Comparison of ENCODE assay signal across 20 cellular contexts in genomic region chr4:181966084-181966483, GRCh38.
A peak's percentile ranks its signal among the peaks of the same experiment; 100 is the strongest.
DNase-seq lines count a peak whose midpoint lies in the region; ATAC-seq and TF ChIP-seq lines count a peak whose summit lies in the region.
"Had no signal": no experiment of that assay in that cellular context is flagged by ENCODE, and none has a peak within 500 bp of the region (broad histone marks: within the 10 kb centered on the region; RNA-seq: fewer than 3 reads in every experiment).

No MANE protein-coding gene starts in this region.

- intact Hi-C loops in CD4-positive, alpha-beta memory T cell (cut with micrococcal nuclease): no loop called here

- no peaks in the 10 kb centered on the region for H3K4me1 Mint-ChIP-seq in CD4-positive, alpha-beta memory T cell
- H3K4me1 Mint-ChIP-seq: activated naive CD8-positive, alpha-beta T cell treated with anti-CD3 and anti-CD28 coated beads for 36 hours had no signal

- no peak overlapping the region for H3K4me3 ChIP-seq in CD4-positive, alpha-beta memory T cell (ENCODE audit: low read length in 2 of 2)
- H3K4me3 ChIP-seq: prostate gland had no signal

- peaks cover 0 to 9% (median 2%) of the 10 kb centered on the region in 8 donors for H3K9me3 Mint-ChIP-seq in CD4-positive, alpha-beta memory T cell
- H3K9me3 Mint-ChIP-seq: activated naive CD8-positive, alpha-beta T cell treated with anti-CD3 and anti-CD28 coated beads for 36 hours had no signal

- H3K27ac Mint-ChIP-seq in CD4-positive, alpha-beta memory T cell: no peak overlapping the region
- H3K27ac Mint-ChIP-seq: activated naive CD8-positive, alpha-beta T cell treated with anti-CD3 and anti-CD28 coated beads for 36 hours; B cell had no signal

- TF ChIP-seq CTCF in GM13976 (IDR thresholded peaks at IDR 0.05; ENCODE audit: borderline replicate concordance, control extremely low read depth, extremely low read depth, insufficient read depth, missing control alignments): no peak

- no peaks in the 10 kb centered on the region for H3K36me3 ChIP-seq in CD4-positive, alpha-beta memory T cell (ENCODE audit: insufficient read depth, low read length)
- H3K36me3 ChIP-seq: prostate gland had no signal

- CTCF ChIA-PET in CD4-positive, alpha-beta memory T cell (lab: Charles Lee; ENCODE audit: partially characterized antibody): no interaction called here

- H3K4me3 Mint-ChIP-seq in CD4-positive, alpha-beta memory T cell: no peak overlapping the region
- H3K4me3 Mint-ChIP-seq: activated naive CD8-positive, alpha-beta T cell treated with anti-CD3 and anti-CD28 coated beads for 36 hours; B cell had no signal

- no peaks in the 10 kb centered on the region for H3K9me3 ChIP-seq in CD4-positive, alpha-beta memory T cell (ENCODE audit: control insufficient read depth in 1 of 2, low read length in 2 of 2)
- H3K9me3 ChIP-seq: prostate gland had no signal

- H3K36me3 Mint-ChIP-seq in CD4-positive, alpha-beta memory T cell: no peaks in the 10 kb centered on the region
- H3K36me3 Mint-ChIP-seq: activated naive CD8-positive, alpha-beta T cell treated with anti-CD3 and anti-CD28 coated beads for 36 hours had no signal

- in situ Hi-C loops in GM13976 (cut with MboI; ENCODE audit: low sequenced_read_pairs, unreplicated experiment): no loop called here

- H3K27ac ChIP-seq in CD4-positive, alpha-beta memory T cell (ENCODE audit: low read depth, low read length): no peak overlapping the region
- H3K27ac ChIP-seq: prostate gland had no signal

- ATAC-seq in HG02981 (IDR thresholded peaks at IDR 0.05; ENCODE audit: unreplicated experiment): no peak

- DNase-seq in Daoy (ENCODE audit: low read depth) (peak; percentile 83), HS-27A (ENCODE audit: low read depth) (peak; percentile 64), amniotic epithelial cell (ENCODE audit: low read depth) (peak; percentile 40), hepatic stellate cell (ENCODE audit: low spot score) (peak; percentile 7), GM13976 (ENCODE audit: low spot score) (no peak)
- no peak for DNase-seq in stimulated activated naive CD4-positive, alpha-beta T cell (lab: John Stamatoyannopoulos, UW)
- no peak for DNase-seq in CD4-positive, alpha-beta memory T cell
- DNase-seq: activated CD4-positive, alpha-beta T cell treated with anti-CD3 and anti-CD28 coated beads for 1 hour; activated naive CD8-positive, alpha-beta T cell treated with anti-CD3 and anti-CD28 coated beads for 36 hours; activated T-cell treated with anti-CD3 and anti-CD28 coated beads for 4 hours; cerebellar nuclear complex; DMS79; hippocampal formation; KG1; NCI-H1930; NCI-H526 treated with DMSO at 0.1 percent for 48 hours; RPMI8226 had no signal

- no peaks in the 10 kb centered on the region for H3K27me3 ChIP-seq in CD4-positive, alpha-beta memory T cell (ENCODE audit: insufficient read depth, low read length)

- H3K4me1 ChIP-seq in CD4-positive, alpha-beta memory T cell (ENCODE audit: insufficient read depth, low read length): no peaks in the 10 kb centered on the region
- H3K4me1 ChIP-seq: prostate gland had no signal

- no peaks in the 10 kb centered on the region for H3K27me3 Mint-ChIP-seq in CD4-positive, alpha-beta memory T cell
- H3K27me3 Mint-ChIP-seq: activated naive CD8-positive, alpha-beta T cell treated with anti-CD3 and anti-CD28 coated beads for 36 hours; B cell had no signal

- POLR2A ChIA-PET in CD4-positive, alpha-beta memory T cell (lab: Charles Lee; ENCODE audit: partially characterized antibody): no interaction called here

Comparison
In these comparisons a context has a peak if more than half of its experiments do, and no peak if none do; other contexts are left out.
1. DNase-seq: peak in Daoy (single experiment), HS-27A (single experiment), amniotic epithelial cell (single experiment) and hepatic stellate cell (single experiment); none in stimulated activated naive CD4-positive, alpha-beta T cell (0 of 6), GM13976 (single experiment) and CD4-positive, alpha-beta memory T cell (0 of 5).